Comparison of ENCODE assay signal across 14 cellular contexts in the genomic region with DNA sequence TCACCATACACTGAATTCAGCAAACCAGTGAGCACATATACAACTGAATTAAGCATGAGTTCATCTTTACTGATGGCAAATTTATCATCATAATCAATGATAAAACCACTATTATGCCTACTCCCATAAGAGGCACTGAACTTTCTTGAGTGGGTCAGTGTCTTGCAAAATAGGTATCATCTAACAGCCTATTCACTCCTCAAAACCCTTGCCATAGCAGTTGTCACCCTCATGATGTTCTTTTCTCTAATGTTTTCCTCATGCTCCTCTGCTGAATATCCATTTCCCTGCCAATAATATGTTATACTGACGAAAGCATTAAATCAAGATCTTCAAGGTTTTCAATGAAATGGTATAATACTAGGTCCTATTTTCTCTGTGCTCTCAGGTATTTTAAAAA. TPM values are rescaled to one million over a fixed set of nuclear protein-coding genes. Genes with fewer than 3 reads are reported as not detected.
DNase-seq lines count a peak whose midpoint lies in the region; ATAC-seq, FAIRE-seq and TF ChIP-seq lines count a peak whose summit lies in the region.
"Had no signal": no experiment of that assay in that cellular context is flagged by ENCODE, and none has a peak within 500 bp of the region (broad histone marks: within the 10 kb centered on the region; RNA-seq: fewer than 3 reads in every experiment).

No MANE protein-coding gene starts in this region.

- no peak overlapping the region for H2AFZ ChIP-seq in GM12878 (ENCODE audit: control insufficient read depth, low read depth, low read length)

- H3K27ac Mint-ChIP-seq in CD8-positive, alpha-beta T cell = no peak overlapping the region
- H3K27ac Mint-ChIP-seq in nephron progenitor cell = peak overlapping the region; percentile 75

- FAIRE-seq in GM12878 (lab: Jason Lieb, UNC) = no peak
- FAIRE-seq: HepG2 had no signal

- TF ChIP-seq RAD21 in GM12878 (IDR thresholded peaks at IDR 0.05; ENCODE audit: insufficient read depth, low read depth, low read length) = no peak

- H3K4me3 Mint-ChIP-seq in CD8-positive, alpha-beta T cell = peak overlapping the region; percentile 19
- peak overlapping the region; percentile 37 for H3K4me3 Mint-ChIP-seq in nephron progenitor cell

- no peak overlapping the region for H3K9ac ChIP-seq in GM12878 (ENCODE audit: control insufficient read depth, insufficient read depth, low read length)

- POLR2A ChIA-PET in CD8-positive, alpha-beta T cell (lab: Charles Lee) = no interaction called here
- POLR2A ChIA-PET in GM12878 (lab: Charles Lee) = interaction anchor here (0.6 to 1.7 kb wide), 3 partner anchors 8 to 36 kb away, joined by 3 to 7 read pairs (median 6); no protein-coding TSS in a partner anchor

- H3K27ac ChIP-seq in CD8-positive, alpha-beta T cell (ENCODE audit: low read depth, low read length) = no peak overlapping the region
- H3K27ac ChIP-seq in GM12878 (ENCODE audit: control insufficient read depth, insufficient read depth) = peak overlapping the region; percentile 2

- no peak for DNase-seq in CD8-positive, alpha-beta T cell
- DNase-seq in GM12878 (ENCODE audit: low read depth, low spot score) (no peak), nephron progenitor cell (no peak), NCI-H1048 (lab: John Stamatoyannopoulos, UW) (no peak)
- DNase-seq: Caco-2, cortex of kidney, NCI-H1417 treated with DMSO at 0.1 percent for 48 hours, NCI-H524, T-helper 9 cell had no signal

- peaks cover 78% of the 10 kb centered on the region for H3K4me1 Mint-ChIP-seq in CD8-positive, alpha-beta T cell (ENCODE audit: low read depth)
- peaks cover 73% of the 10 kb centered on the region for H3K4me1 Mint-ChIP-seq in nephron progenitor cell

- peaks cover 19% of the 10 kb centered on the region for H3K36me3 ChIP-seq in CD8-positive, alpha-beta T cell (ENCODE audit: insufficient read depth, low read length)
- peaks cover 3 to 15% of the 10 kb centered on the region in 2 experiments; a peak in 3 of 4 replicates for H3K36me3 ChIP-seq in GM12878 (ENCODE audit: control insufficient read depth in 2 of 2, insufficient read depth in 2 of 2, low read length in 1 of 2)

- peak overlapping the region; percentile 26 for H3K4me2 ChIP-seq in GM12878 (ENCODE audit: control insufficient read depth, insufficient read depth)

- no peaks in the 10 kb centered on the region for H3K27me3 ChIP-seq in CD8-positive, alpha-beta T cell (ENCODE audit: insufficient read depth, low read length)
- H3K27me3 ChIP-seq in GM12878 (replicated peaks in 1 of 2; ENCODE audit: control insufficient read depth in 2 of 2, insufficient read depth in 2 of 2, low read length in 1 of 2) = no peaks in the 10 kb centered on the region
- H3K27me3 ChIP-seq: adrenal gland had no signal

- no peak for ATAC-seq in CD8-positive, alpha-beta T cell
- ATAC-seq in GM21529 (IDR thresholded peaks at IDR 0.05; ENCODE audit: unreplicated experiment) = peak; percentile 0
- ATAC-seq in GM12878 = no peak; the same call in 2 of the 3 replicates
- no peak for ATAC-seq in GM18505 (IDR thresholded peaks at IDR 0.05; ENCODE audit: unreplicated experiment)
- ATAC-seq in HG02870 (IDR thresholded peaks at IDR 0.05; ENCODE audit: unreplicated experiment) = no peak

- no peak overlapping the region for H3K4me3 ChIP-seq in CD8-positive, alpha-beta T cell (ENCODE audit: low read depth, low read length)
- H3K4me3 ChIP-seq in GM12878 = peak overlapping the region; percentile 51; the same call in 1 of the 2 replicates
- H3K4me3 ChIP-seq: adrenal gland had no signal

- in situ Hi-C loops in GM12878 (cut with MboI) = loop anchor here (25.0 kb wide), 1 partner anchor 1650 kb away; the partner anchor contains the start of genes ABHD13 and LIG4

- 15% methylated on average over 1 of the region's 1 CpG for WGBS in GM12878 (ENCODE audit: insufficient coverage, insufficient replicate concordance, low lambda C conversion rate, missing lambda C conversion rate)

- BruUV-seq in GM12878 (replicated peaks; lab: Mats Ljungman, UMichigan) = no TSS peak

- no peak for TF ChIP-seq EP300 in GM12878 (IDR thresholded peaks at IDR 0.05; ENCODE audit: borderline replicate concordance in 1 of 2, control insufficient read depth in 1 of 2, low read depth in 2 of 2, low read length in 2 of 2)

- SMC1A ChIA-PET in GM12878 (lab: Charles Lee; ENCODE audit: uncharacterized antibody, unreplicated experiment) = interaction anchor here (5.4 kb wide), 1 partner anchor 25 kb away, joined by 29 read pairs; no protein-coding TSS in a partner anchor

- peaks cover 47% of the 10 kb centered on the region for H3K4me1 ChIP-seq in CD8-positive, alpha-beta T cell (ENCODE audit: insufficient read depth, low read length)
- peaks cover 13% of the 10 kb centered on the region for H3K4me1 ChIP-seq in GM12878 (ENCODE audit: control insufficient read depth, insufficient read depth, low read length)

- no peaks in the 10 kb centered on the region for H3K9me3 ChIP-seq in CD8-positive, alpha-beta T cell (ENCODE audit: low read length)
- no peaks in the 10 kb centered on the region for H3K9me3 ChIP-seq in GM12878 (replicated peaks; ENCODE audit: control insufficient read depth, insufficient read depth, low read length)
- H3K9me3 ChIP-seq: adrenal gland, Caco-2 had no signal

- RAD21 ChIA-PET in GM12878 (lab: Charles Lee; ENCODE audit: unreplicated experiment) = interaction anchor here (1.2 kb wide), 1 partner anchor 26 kb away, joined by 4 read pairs; the partner anchor contains the start of gene EFNB2

- H3K79me2 ChIP-seq in GM12878 (ENCODE audit: control insufficient read depth, insufficient read depth, low read length) = peaks cover 96% of the 10 kb centered on the region

- TF ChIP-seq CTCF in CD8-positive, alpha-beta T cell (IDR thresholded peaks at IDR 0.05) = no peak
- TF ChIP-seq CTCF in GM12878 (IDR thresholded peaks at IDR 0.05 in 2 of 3, conservative IDR thresholded peaks at IDR 0.05 in 1 of 3; ENCODE audit: control insufficient read depth in 2 of 3, extremely low read depth in 1 of 3, insufficient read depth in 1 of 3, low read depth in 3 of 3, low read length in 3 of 3) = no peak
- TF ChIP-seq CTCF in nephron progenitor cell (IDR thresholded peaks at IDR 0.05) = no peak

- H3K9me3 Mint-ChIP-seq in CD8-positive, alpha-beta T cell = no peaks in the 10 kb centered on the region
- no peaks in the 10 kb centered on the region for H3K9me3 Mint-ChIP-seq in nephron progenitor cell

- H4K20me1 ChIP-seq in GM12878 (ENCODE audit: control insufficient read depth, insufficient read depth) = peaks cover 4% of the 10 kb centered on the region; the same call in 1 of the 2 replicates

- CTCF ChIA-PET in CD8-positive, alpha-beta T cell (lab: Charles Lee) = interaction anchor here (0.9 kb wide), 1 partner anchor 26 kb away, joined by 4 read pairs; no protein-coding TSS in a partner anchor
- CTCF ChIA-PET in GM12878 (lab: Yijun Ruan, JAX) = interaction anchor here (0.9 to 4.4 kb wide), 4 partner anchors 14 to 58 kb away, joined by 3 to 16 read pairs (median 6); partner anchors contain the start of gene EFNB2

- peaks cover 31% of the 10 kb centered on the region for H3K36me3 Mint-ChIP-seq in CD8-positive, alpha-beta T cell
- H3K36me3 Mint-ChIP-seq in nephron progenitor cell (ENCODE audit: low read depth) = peaks cover 48% of the 10 kb centered on the region

- TF ChIP-seq POLR2A in GM12878 (IDR thresholded peaks at IDR 0.05; ENCODE audit: low read depth, low read length) = no peak
- TF ChIP-seq POLR2A in GM18505 (IDR thresholded peaks at IDR 0.05; ENCODE audit: borderline replicate concordance, extremely low read depth, insufficient read depth, insufficient read length) = no peak

- no peaks in the 10 kb centered on the region for H3K27me3 Mint-ChIP-seq in CD8-positive, alpha-beta T cell (ENCODE audit: low read depth)
- H3K27me3 Mint-ChIP-seq in nephron progenitor cell (ENCODE audit: low read depth, poor library complexity) = no peaks in the 10 kb centered on the region

- intact Hi-C loops in CD8-positive, alpha-beta T cell (cut with DNase I, micrococcal nuclease) = loop anchor here in 1 of 2 experiments (10.0 kb wide), 1 partner anchor 1652 kb away; the partner anchor contains the start of genes ABHD13 and LIG4
- intact Hi-C loops in GM12878 (cut with micrococcal nuclease; ENCODE audit: unreplicated experiment) = loop anchor here (5.0 kb wide), 1 partner anchor 355 kb away; no protein-coding TSS in a partner anchor

RNA-seq across cellular contexts. Expression of gene ARGLU1, which starts 5.6 kb away (rescaled TPM):
- total RNA-seq in CD8-positive, alpha-beta T cell = 100 to 1,000 TPM; 130 to 145 TPM
- 503 and 516 TPM in 2 replicates for total RNA-seq in GM12878 (2013; cell fraction: nucleolus; rRNA removed)
- total RNA-seq in GM12878 (2014; rRNA removed) = 92.4 and 113 TPM in 2 replicates
- 93.8 and 101 TPM in 2 replicates for total RNA-seq in GM12878 (2014; rRNA removed; fragmentation: Illumina TruSeq; extraction: Trizol)
- 88.4 and 91.2 TPM in 2 replicates for total RNA-seq in GM12878 (2021)
- 42.3 TPM for polyA plus RNA-seq in GM12878 (2011; ENCODE audit: low read depth)
- 197 and 333 TPM in 2 replicates for polyA plus RNA-seq in GM12878 (2011; rRNA removed)
- 51.1 and 88.4 TPM in 2 replicates for polyA plus RNA-seq in GM12878 (2011; cell fraction: cytosol; rRNA removed)
- 510 and 559 TPM in 2 replicates for polyA plus RNA-seq in GM12878 (2011; cell fraction: nucleus; rRNA removed)
- polyA plus RNA-seq in GM12878 (2012) = 84.4 and 90.3 TPM in 2 replicates
- 105 and 138 TPM in 2 replicates for polyA plus RNA-seq in GM12878 (2014; fragmentation: Illumina TruSeq; extraction: Trizol)
- 10 to 100 TPM; 47.1 to 70.3 TPM for polyA plus RNA-seq in GM12878 (2014; fragmentation: Nextera tagmentation; extraction: Ambion mirVana)
- 110 and 129 TPM in 2 replicates for polyA plus RNA-seq in GM12878 (2014; rRNA removed)
- polyA plus RNA-seq in GM12878 (2016; fragmentation: Nextera tagmentation; extraction: Ambion mirVana) = 100 to 1,000 TPM; 103 to 110 TPM
- polyA minus RNA-seq in GM12878 (2011; rRNA and poly(A)+ RNA removed) = 22.2 and 28.0 TPM in 2 replicates
- 13.8 and 15.4 TPM in 2 replicates for polyA minus RNA-seq in GM12878 (2011; cell fraction: cytosol; rRNA and poly(A)+ RNA removed)
- polyA minus RNA-seq in GM12878 (2011; cell fraction: nucleus; rRNA and poly(A)+ RNA removed) = 67.7 and 72.2 TPM in 2 replicates

RNA-seq across cellular contexts. Expression of gene EFNB2, which starts 26.8 kb away (rescaled TPM):
- under 1 TPM; 0.57 to 0.61 TPM for total RNA-seq in CD8-positive, alpha-beta T cell
- 0.12 and 0.13 TPM in 2 replicates for total RNA-seq in GM12878 (2013; cell fraction: nucleolus; rRNA removed)
- total RNA-seq in GM12878 (2014; rRNA removed) = 0.22 and 0.40 TPM in 2 replicates
- 0.18 and 0.27 TPM in 2 replicates for total RNA-seq in GM12878 (2014; rRNA removed; fragmentation: Illumina TruSeq; extraction: Trizol)
- 0.40 and 0.44 TPM in 2 replicates for total RNA-seq in GM12878 (2021)
- 0.72 TPM for polyA plus RNA-seq in GM12878 (2011; ENCODE audit: low read depth)
- polyA plus RNA-seq in GM12878 (2011; rRNA removed) = 1.3 and 1.5 TPM in 2 replicates
- 1.2 and 1.3 TPM in 2 replicates for polyA plus RNA-seq in GM12878 (2011; cell fraction: cytosol; rRNA removed)
- polyA plus RNA-seq in GM12878 (2011; cell fraction: nucleus; rRNA removed) = 1.2 and 2.0 TPM in 2 replicates
- 0.90 and 1.1 TPM in 2 replicates for polyA plus RNA-seq in GM12878 (2012)
- polyA plus RNA-seq in GM12878 (2014; fragmentation: Illumina TruSeq; extraction: Trizol) = 0.38 and 0.43 TPM in 2 replicates
- polyA plus RNA-seq in GM12878 (2014; fragmentation: Nextera tagmentation; extraction: Ambion mirVana) = under 1 TPM; 0.18 TPM
- 0.31 and 0.33 TPM in 2 replicates for polyA plus RNA-seq in GM12878 (2014; rRNA removed)
- under 1 TPM in 1 of 2 experiments, not detected in 1; 0.12 TPM for polyA plus RNA-seq in GM12878 (2016; fragmentation: Nextera tagmentation; extraction: Ambion mirVana)
- polyA minus RNA-seq in GM12878 (2011; rRNA and poly(A)+ RNA removed) = 1.8 and 1.9 TPM in 2 replicates
- 0.80 and 1.4 TPM in 2 replicates for polyA minus RNA-seq in GM12878 (2011; cell fraction: cytosol; rRNA and poly(A)+ RNA removed)
- polyA minus RNA-seq in GM12878 (2011; cell fraction: nucleus; rRNA and poly(A)+ RNA removed) = 0.97 and 2.4 TPM in 2 replicates
